Comparison of ENCODE assay signal across 1 cellular context in the genomic region with DNA sequence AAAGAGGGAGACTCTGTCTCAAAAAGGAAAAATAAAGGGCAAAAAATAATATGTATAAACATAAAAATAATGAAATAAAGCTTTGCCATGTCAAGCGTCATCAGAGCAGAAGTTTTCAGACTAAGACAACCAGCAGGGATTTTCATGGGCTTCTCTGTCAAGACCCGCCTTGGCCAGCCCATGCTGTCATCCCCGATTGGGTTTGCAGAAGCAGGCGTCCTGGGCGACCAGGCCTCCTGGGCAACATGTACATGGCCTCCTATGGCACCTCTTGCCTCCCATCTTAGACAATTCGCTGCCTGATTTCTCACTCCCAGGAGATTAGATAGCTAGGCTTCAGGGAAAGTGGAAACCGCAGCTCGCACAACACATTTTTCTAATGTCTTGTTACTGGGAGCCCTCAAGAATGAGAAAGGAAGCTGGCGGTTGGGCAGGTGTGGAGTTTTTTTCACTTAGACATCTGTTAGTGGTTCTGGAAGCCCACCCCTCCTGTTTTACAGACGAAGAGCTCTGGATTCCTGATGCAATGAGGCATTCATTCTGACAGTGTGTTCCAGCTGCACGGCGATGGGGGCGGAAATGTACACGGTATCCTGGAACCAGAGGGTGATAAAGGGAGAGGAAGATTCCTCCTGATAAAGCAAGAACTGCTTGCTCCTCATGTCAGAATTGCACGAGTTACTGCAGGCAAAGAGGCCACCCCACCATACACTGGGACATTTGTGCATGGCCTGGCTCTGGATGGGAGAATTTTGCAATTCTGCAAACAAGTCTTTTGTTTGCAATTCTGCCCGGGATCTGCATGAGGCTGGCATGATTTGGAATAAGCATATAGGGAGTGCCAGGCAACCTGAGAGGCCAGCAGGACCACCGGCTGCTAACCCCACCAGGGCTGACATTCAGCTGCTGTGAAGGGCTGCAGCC.
TF ChIP-seq lines count a peak whose summit lies in the region.

No MANE protein-coding gene starts in this region.

TF ChIP-seq in GM12878, 131 proteins besides CTCF, POLR2A, EP300 and RAD21:
- TF ChIP-seq, protein P1, sequence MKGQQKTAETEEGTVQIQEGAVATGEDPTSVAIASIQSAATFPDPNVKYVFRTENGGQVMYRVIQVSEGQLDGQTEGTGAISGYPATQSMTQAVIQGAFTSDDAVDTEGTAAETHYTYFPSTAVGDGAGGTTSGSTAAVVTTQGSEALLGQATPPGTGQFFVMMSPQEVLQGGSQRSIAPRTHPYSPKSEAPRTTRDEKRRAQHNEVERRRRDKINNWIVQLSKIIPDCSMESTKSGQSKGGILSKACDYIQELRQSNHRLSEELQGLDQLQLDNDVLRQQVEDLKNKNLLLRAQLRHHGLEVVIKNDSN (IDR thresholded peaks at IDR 0.05; ENCODE audit: borderline replicate concordance, extremely low read length, insufficient read depth, low read depth, low read length), result no peak
- TF ChIP-seq RAD51 (IDR thresholded peaks at IDR 0.05) (no peak), TARDBP (IDR thresholded peaks at IDR 0.05; ENCODE audit: borderline replicate concordance) (no peak), JUNB (IDR thresholded peaks at IDR 0.05) (no peak), SPI1 (IDR thresholded peaks at IDR 0.05; ENCODE audit: borderline replicate concordance, insufficient read depth, low read depth, low read length) (no peak)
